6 cellular contexts compared by ENCODE assay signal in the genomic region with DNA sequence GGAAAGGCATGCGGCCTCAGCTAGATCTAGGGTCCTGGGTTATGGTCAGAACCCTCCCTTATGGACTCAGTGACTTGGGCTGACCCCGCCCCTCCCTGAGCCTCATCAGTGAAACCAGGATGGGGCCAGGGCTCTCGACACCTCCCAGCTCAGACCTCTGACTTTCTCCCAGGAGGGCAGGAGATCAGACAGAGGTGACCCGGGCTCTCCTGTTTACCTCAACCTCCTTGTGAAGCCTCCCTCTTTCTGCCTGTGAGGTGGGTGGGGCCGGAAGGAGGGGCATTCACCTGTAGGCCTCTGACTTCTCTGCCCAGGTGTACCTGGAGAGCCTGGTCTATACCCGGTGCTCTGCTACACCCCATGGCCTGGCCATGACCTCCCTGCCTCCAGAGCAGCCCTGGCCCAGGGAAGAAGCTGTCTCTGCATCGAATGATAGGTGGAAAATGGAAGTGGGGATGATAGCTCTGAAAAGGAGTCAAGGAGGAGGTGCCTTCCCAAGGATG. TPM values are rescaled to one million over a fixed set of nuclear protein-coding genes. Genes with fewer than 3 reads are reported as not detected.
"Had no signal": no experiment of that assay in that cellular context is flagged by ENCODE, and none has a peak within 500 bp of the region (broad histone marks: within the 10 kb centered on the region; RNA-seq: fewer than 3 reads in every experiment).

No MANE protein-coding gene starts in this region.

RNA-seq across cellular contexts. Expression of a gene that starts 25.4 kb away (rescaled TPM):
- total RNA-seq: GM23248, H1, HT-29, IMR-90, K562 had no signal
- polyA plus RNA-seq: GM23248, IMR-90, K562 had no signal

RNA-seq across cellular contexts. Expression of a gene that starts 56.9 kb away (rescaled TPM):
- total RNA-seq: GM23248, H1, H9, IMR-90 had no signal
- polyA plus RNA-seq: GM23248, H1, IMR-90 had no signal
